In the genomic region with DNA sequence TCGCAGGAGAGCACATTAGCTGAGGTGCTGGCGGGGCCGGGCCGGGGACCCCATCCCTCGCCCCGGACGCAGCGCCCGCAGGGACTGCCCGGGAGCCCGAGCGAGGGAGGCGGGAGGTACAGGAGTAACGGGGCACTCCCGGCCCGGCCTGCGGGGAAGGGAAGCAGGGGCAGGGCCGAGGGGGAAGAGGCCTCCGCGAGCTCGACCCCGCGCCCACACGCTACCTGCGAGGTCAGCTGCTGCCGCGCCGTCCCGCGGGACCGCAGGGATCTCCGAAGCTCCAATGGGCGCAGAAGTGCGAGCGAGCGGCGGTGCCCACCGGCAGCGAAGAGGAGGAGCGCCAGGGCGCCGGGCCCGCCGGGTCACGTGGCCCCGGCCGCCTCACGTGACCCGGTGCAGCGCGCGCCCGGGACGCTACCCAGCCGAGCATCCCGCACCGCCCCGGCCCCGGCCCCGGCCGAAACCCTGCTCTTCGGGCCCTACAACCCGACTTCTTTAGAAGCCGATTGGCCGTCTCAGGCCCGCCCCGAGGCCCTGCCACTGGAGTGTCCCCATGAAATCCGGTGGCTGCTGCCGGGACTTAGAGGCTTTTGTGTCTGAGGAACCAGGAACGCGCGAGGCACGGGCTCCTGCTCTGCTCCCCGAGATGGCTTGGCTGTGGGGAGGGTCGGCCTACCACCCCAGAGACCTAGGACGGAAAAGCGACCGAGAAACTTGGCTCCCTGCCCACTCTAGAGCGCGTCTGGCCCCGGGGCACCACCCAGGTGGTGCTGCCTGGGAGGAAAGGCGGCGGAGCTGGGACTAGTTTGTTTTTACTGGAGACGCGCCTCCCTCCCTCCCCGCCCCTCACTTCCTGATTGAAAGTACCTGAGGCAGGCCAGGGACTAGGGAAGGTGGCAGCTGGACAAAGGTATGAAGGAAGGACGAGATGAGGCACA, we compare ENCODE assay signal across 8 cellular contexts. TPM values are rescaled to one million over a fixed set of nuclear protein-coding genes. Genes with fewer than 3 reads are reported as not detected.
DNase-seq lines count a peak whose midpoint lies in the region; ATAC-seq lines count a peak whose summit lies in the region.

Gene RCBTB1 (minus strand): TSS at position 339 of the 938 bp plus-strand sequence. CDS start 18,279 bp downstream, outside the sequence.

- peak; percentile 91 for ATAC-seq in GM21619 (IDR thresholded peaks at IDR 0.05; ENCODE audit: unreplicated experiment)

- peaks cover 13% of the 10 kb centered on the region for H3K36me3 ChIP-seq in SJSA1

- H3K9me3 ChIP-seq in SJSA1 (replicated peaks): no peaks in the 10 kb centered on the region

- peaks cover 30% of the 10 kb centered on the region for H3K4me1 ChIP-seq in SJSA1 (replicated peaks)

- no peaks in the 10 kb centered on the region for H3K27me3 ChIP-seq in SJSA1 (replicated peaks)

- DNase-seq in Daoy (ENCODE audit: low read depth): peak; percentile 75
- peak; percentile 79 for DNase-seq in KBM-7
- DNase-seq in SJSA1 (ENCODE audit: low read depth in 1 of 2, low spot score in 2 of 2): peak; percentile 51 to 73
- peak; percentile 75 for DNase-seq in activated naive CD4-positive, alpha-beta T cell treated with anti-CD3 and anti-CD28 coated beads, Interleukin-2, amount 50 U/mL, for 16 hours
- peak; percentile 74 for DNase-seq in globus pallidus (ENCODE audit: low spot score)
- peak in 55 of 56 donors; percentile 12 to 86 (median 70) for DNase-seq in nucleus accumbens (lab: John Stamatoyannopoulos, UW)
- DNase-seq in superior temporal gyrus (ENCODE audit: extremely low spot score): peak; percentile 78

- peak within 1 kb of the TSS; percentile 97 for H3K4me3 ChIP-seq in SJSA1

- H3K27ac ChIP-seq in SJSA1: peak within 1 kb of the TSS; percentile 45

- in situ Hi-C loops in KBM-7 (cut with MboI; ENCODE audit: low pct_unique_long_range_greater_than_20kb, low sequenced_read_pairs): no loop called here

RNA-seq across cellular contexts. Expression of gene RCBTB1, which starts in this region (rescaled TPM):
- 5.0 and 10.6 TPM in 2 replicates for total RNA-seq in Daoy (2014; rRNA removed; shearing (Covaris generic))
- 10.3 and 13.5 TPM in 2 replicates for total RNA-seq in SJSA1 (2014; rRNA removed; shearing (Covaris generic))

Comparison
In these comparisons a context has a peak if more than half of its experiments do, and no peak if none do; other contexts are left out.
1. Peak in every context shown above with its lines: DNase-seq, ATAC-seq, H3K4me3 ChIP-seq and H3K27ac ChIP-seq.